ENCODE assay signal across 8 cellular contexts in the genomic region with DNA sequence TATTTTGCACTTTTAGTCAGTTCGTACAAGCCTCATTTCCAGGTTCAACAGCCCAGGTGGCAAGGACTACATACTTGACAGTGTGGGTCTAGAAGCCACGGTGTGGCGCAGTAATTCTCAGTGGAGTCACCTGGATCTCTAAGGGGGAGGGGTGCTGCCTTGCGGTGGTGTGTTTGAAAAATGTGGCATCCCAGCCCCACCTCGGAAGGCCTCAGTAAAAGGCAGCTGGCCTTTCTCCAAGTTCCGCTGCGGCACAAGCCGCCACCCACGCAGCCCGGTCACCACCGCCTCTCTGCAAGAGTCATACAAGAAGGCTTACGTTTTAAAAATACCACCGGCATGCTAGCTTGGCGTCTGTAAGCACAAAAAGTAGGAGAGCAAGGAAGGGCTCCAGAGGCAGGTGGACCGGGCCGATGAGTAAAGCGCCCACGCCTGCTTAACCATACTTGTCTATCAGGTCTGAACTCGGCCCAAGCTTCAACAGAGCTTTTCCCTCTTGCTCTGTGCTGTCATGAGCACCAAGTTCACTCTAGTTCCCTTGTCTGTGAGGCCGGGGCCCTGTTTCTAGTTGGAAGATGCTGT. TPM values are rescaled to one million over a fixed set of nuclear protein-coding genes. Genes with fewer than 3 reads are reported as not detected.
DNase-seq lines count a peak whose midpoint lies in the region; ATAC-seq and TF ChIP-seq lines count a peak whose summit lies in the region.

No MANE protein-coding gene starts in this region.

- no peaks in the 10 kb centered on the region for H3K36me3 Mint-ChIP-seq in activated CD8-positive, alpha-beta T cell treated with anti-CD3 and anti-CD28 coated beads for 36 hours (ENCODE audit: low read depth)
- H3K36me3 Mint-ChIP-seq in effector memory CD8-positive, alpha-beta T cell (ENCODE audit: insufficient read depth): peaks cover 5% of the 10 kb centered on the region
- peaks cover 5% of the 10 kb centered on the region for H3K36me3 Mint-ChIP-seq in nephron (ENCODE audit: low read depth)

- no peaks in the 10 kb centered on the region for H3K27me3 ChIP-seq in stomach smooth muscle (ENCODE audit: control insufficient read depth in 1 of 2, insufficient read depth in 2 of 2, low read length in 2 of 2)

- intact Hi-C loops in activated CD8-positive, alpha-beta T cell treated with anti-CD3 and anti-CD28 coated beads for 36 hours (cut with micrococcal nuclease): loop anchor here (2.0 to 5.0 kb wide), 2 partner anchors 48 to 169 kb away; no protein-coding TSS in a partner anchor

- in situ Hi-C loops in GM13977 (cut with MboI; ENCODE audit: low pct_unique_long_range_greater_than_20kb, low sequenced_read_pairs, unreplicated experiment): no loop called here

- peak; percentile 81 for ATAC-seq in HG02763 (IDR thresholded peaks at IDR 0.05; ENCODE audit: unreplicated experiment)
- peak; percentile 94 for ATAC-seq in activated CD8-positive, alpha-beta T cell treated with anti-CD3 and anti-CD28 coated beads for 36 hours
- ATAC-seq in effector memory CD8-positive, alpha-beta T cell (replicated peaks): peak; percentile 89

- POLR2A ChIA-PET in activated CD8-positive, alpha-beta T cell treated with anti-CD3 and anti-CD28 coated beads for 36 hours (lab: Charles Lee): interaction anchor here (0.6 to 1.9 kb wide), 8 partner anchors 12 to 115 kb away, joined by 3 to 8 read pairs (median 4); no protein-coding TSS in a partner anchor

- peak overlapping the region; percentile 49 for H3K27ac ChIP-seq in stomach smooth muscle (ENCODE audit: low read length)

- H3K4me1 ChIP-seq in stomach smooth muscle (ENCODE audit: control insufficient read depth, insufficient read depth, low read length): peaks cover 18% of the 10 kb centered on the region

- no peak overlapping the region for H3K4me3 Mint-ChIP-seq in activated CD8-positive, alpha-beta T cell treated with anti-CD3 and anti-CD28 coated beads for 36 hours
- H3K4me3 Mint-ChIP-seq in effector memory CD8-positive, alpha-beta T cell: peak overlapping the region; percentile 67 to 74
- peak overlapping the region; percentile 16 to 63 (median 45) for H3K4me3 Mint-ChIP-seq in nephron

- H3K9ac ChIP-seq in stomach smooth muscle (ENCODE audit: low read length in 2 of 2): peak overlapping the region; percentile 1 to 21

- DNase-seq in GM13977 (ENCODE audit: low spot score) (peak; percentile 56), NCI-H2107 treated with DMSO at 0.1 percent for 48 hours (lab: John Stamatoyannopoulos, UW; ENCODE audit: unreplicated experiment) (peak; percentile 60), DMS114 treated with DMSO at 0.1 percent for 48 hours (lab: John Stamatoyannopoulos, UW; ENCODE audit: unreplicated experiment) (no peak)
- DNase-seq in activated CD8-positive, alpha-beta T cell treated with anti-CD3 and anti-CD28 coated beads for 36 hours: peak; percentile 98
- DNase-seq in effector memory CD8-positive, alpha-beta T cell: peak; percentile 46 to 59 (median 53)

- no peaks in the 10 kb centered on the region for H3K9me3 Mint-ChIP-seq in activated CD8-positive, alpha-beta T cell treated with anti-CD3 and anti-CD28 coated beads for 36 hours
- H3K9me3 Mint-ChIP-seq in effector memory CD8-positive, alpha-beta T cell: no peaks in the 10 kb centered on the region
- H3K9me3 Mint-ChIP-seq in nephron: no peaks in the 10 kb centered on the region

- CTCF ChIA-PET in activated CD8-positive, alpha-beta T cell treated with anti-CD3 and anti-CD28 coated beads for 36 hours (lab: Charles Lee): interaction anchor here (0.7 to 2.1 kb wide), 17 partner anchors 8 to 214 kb away, joined by 3 to 7 read pairs (median 4); no protein-coding TSS in a partner anchor

- no peaks in the 10 kb centered on the region for H3K9me3 ChIP-seq in stomach smooth muscle (ENCODE audit: control insufficient read depth in 2 of 2, low read length in 2 of 2)

- H3K4me1 Mint-ChIP-seq in activated CD8-positive, alpha-beta T cell treated with anti-CD3 and anti-CD28 coated beads for 36 hours (ENCODE audit: low read depth): peaks cover 32% of the 10 kb centered on the region
- peaks cover 13 to 17% of the 10 kb centered on the region in 2 donors for H3K4me1 Mint-ChIP-seq in effector memory CD8-positive, alpha-beta T cell (ENCODE audit: low read depth in 2 of 2)
- H3K4me1 Mint-ChIP-seq in nephron: peaks cover 82% of the 10 kb centered on the region

- TF ChIP-seq CTCF in GM13977 (IDR thresholded peaks at IDR 0.05; ENCODE audit: extremely low read depth, insufficient read depth, missing control alignments): peak; percentile 57
- peak; percentile 47 for TF ChIP-seq CTCF in activated CD8-positive, alpha-beta T cell treated with anti-CD3 and anti-CD28 coated beads for 36 hours (IDR thresholded peaks at IDR 0.05)
- no peak for TF ChIP-seq CTCF in nephron (IDR thresholded peaks at IDR 0.05; ENCODE audit: unreplicated experiment in 3 of 3)

- H3K27ac Mint-ChIP-seq in activated CD8-positive, alpha-beta T cell treated with anti-CD3 and anti-CD28 coated beads for 36 hours: no peak overlapping the region
- peak overlapping the region; percentile 47 to 83 for H3K27ac Mint-ChIP-seq in effector memory CD8-positive, alpha-beta T cell
- peak overlapping the region; percentile 69 to 85 (median 72) for H3K27ac Mint-ChIP-seq in nephron

- peaks cover 10% of the 10 kb centered on the region for H3K27me3 Mint-ChIP-seq in activated CD8-positive, alpha-beta T cell treated with anti-CD3 and anti-CD28 coated beads for 36 hours
- no peaks in the 10 kb centered on the region for H3K27me3 Mint-ChIP-seq in effector memory CD8-positive, alpha-beta T cell
- no peaks in the 10 kb centered on the region for H3K27me3 Mint-ChIP-seq in nephron (ENCODE audit: low read depth)

- peak overlapping the region; percentile 15 to 64 for H3K4me3 ChIP-seq in stomach smooth muscle (ENCODE audit: low read length in 2 of 2)

- no peaks in the 10 kb centered on the region for H3K36me3 ChIP-seq in stomach smooth muscle (ENCODE audit: control insufficient read depth in 2 of 2, insufficient read depth in 2 of 2, low read length in 2 of 2)

RNA-seq across cellular contexts. Expression of gene SPRED2, which starts 49.5 kb away (rescaled TPM):
- total RNA-seq in activated CD8-positive, alpha-beta T cell treated with anti-CD3 and anti-CD28 coated beads for 36 hours: 1 to 10 TPM; 5.9 to 6.7 TPM

Comparison
In these comparisons a context has a peak if more than half of its experiments do, and no peak if none do; other contexts are left out.
1. CTCF ChIP-seq: peak in GM13977 (single experiment) and activated CD8-positive, alpha-beta T cell treated with anti-CD3 and anti-CD28 coated beads for 36 hours (single experiment); none in nephron (0 of 3).
2. Peak in every context shown above with its lines, with median percentiles within 50 percentile points of each other: ATAC-seq.